ENCODE assay signal across 25 cellular contexts in the genomic region with DNA sequence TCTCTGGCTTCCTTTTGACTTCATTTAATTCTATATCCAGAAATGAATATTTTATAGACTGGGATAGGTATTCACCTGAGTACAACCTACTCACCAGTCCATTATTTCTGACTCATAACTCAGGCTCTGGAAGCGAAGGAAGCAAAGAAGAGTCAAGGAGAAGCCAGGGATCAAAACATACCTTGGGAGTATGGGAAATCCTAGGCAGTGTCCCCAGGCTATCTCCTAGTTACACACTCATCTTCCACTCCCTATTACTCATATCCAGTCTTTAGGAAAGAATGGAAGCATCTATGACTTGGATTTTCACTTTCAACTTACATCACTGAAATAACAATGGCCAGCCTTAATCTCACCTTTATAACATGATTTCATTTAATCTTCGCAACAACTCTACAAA.
"Had no signal": no experiment of that assay in that cellular context is flagged by ENCODE, and none has a peak within 500 bp of the region (broad histone marks: within the 10 kb centered on the region; RNA-seq: fewer than 3 reads in every experiment).

No MANE protein-coding gene starts in this region.

- H3K9me3 ChIP-seq: body of pancreas, gastrocnemius medialis, thoracic aorta, upper lobe of left lung had no signal

- H3K27ac ChIP-seq: body of pancreas, gastrocnemius medialis, spleen, thoracic aorta, upper lobe of left lung had no signal

- H3K27me3 Mint-ChIP-seq: dendritic cell treated with granulocyte-macrophage colony-stimulating factor and Interleukin-4, amounts not matched to agents 40 ng/mL and 50 ng/mL, for 4 days; progenitor cell of endocrine pancreas had no signal

- H3K9me3 Mint-ChIP-seq: activated T-helper 1 cell treated with anti-CD3 and anti-CD28 coated beads, Interleukin-12 subunit alpha, Interleukin-12 subunit beta, Interleukin-2, Interleukin-4 antibody, amounts not matched to agents 30 ng/mL and 10 ng/mL and 1 ng/mL, durations not matched to agents 14 hours and 24 hours and 36 hours; dendritic cell treated with granulocyte-macrophage colony-stimulating factor and Interleukin-4, amounts not matched to agents 40 ng/mL and 50 ng/mL, for 4 days; natural killer cell treated with Interleukin-12 subunit alpha and Interleukin-12 subunit beta and Interleukin-15 and Interleukin-18, amount 100 ng/mL, for 72 hours had no signal

- H3K4me3 Mint-ChIP-seq: activated CD8-positive, alpha-beta T cell treated with anti-CD3 and anti-CD28 coated beads, Interleukin-2, amount 10 ng/mL, durations not matched to agents 7 days and 5 days; activated naive CD8-positive, alpha-beta T cell treated with anti-CD3 and anti-CD28 coated beads, Interleukin-2, amount 50 U/mL, for 24 hours; activated T-helper 1 cell treated with anti-CD3 and anti-CD28 coated beads, Interleukin-12 subunit alpha, Interleukin-12 subunit beta, Interleukin-2, Interleukin-4 antibody, amounts not matched to agents 30 ng/mL and 10 ng/mL and 1 ng/mL, durations not matched to agents 14 hours and 24 hours and 36 hours; dendritic cell treated with granulocyte-macrophage colony-stimulating factor and Interleukin-4, amounts not matched to agents 40 ng/mL and 50 ng/mL, for 4 days; memory B cell; natural killer cell treated with Interleukin-12 subunit alpha and Interleukin-12 subunit beta and Interleukin-15 and Interleukin-18, amount 100 ng/mL, for 72 hours had no signal

- H3K4me1 ChIP-seq: body of pancreas, gastrocnemius medialis, spleen, upper lobe of left lung had no signal

- H3K27ac Mint-ChIP-seq: activated CD8-positive, alpha-beta T cell treated with anti-CD3 and anti-CD28 coated beads, Interleukin-2, amount 10 ng/mL, durations not matched to agents 7 days and 5 days; activated naive CD8-positive, alpha-beta T cell treated with anti-CD3 and anti-CD28 coated beads, Interleukin-2, amount 50 U/mL, for 24 hours; activated T-helper 1 cell treated with anti-CD3 and anti-CD28 coated beads, Interleukin-12 subunit alpha, Interleukin-12 subunit beta, Interleukin-2, Interleukin-4 antibody, amounts not matched to agents 30 ng/mL and 10 ng/mL and 1 ng/mL, durations not matched to agents 14 hours and 24 hours and 36 hours; dendritic cell treated with granulocyte-macrophage colony-stimulating factor and Interleukin-4, amounts not matched to agents 40 ng/mL and 50 ng/mL, for 4 days; memory B cell; natural killer cell treated with Interleukin-12 subunit alpha and Interleukin-12 subunit beta and Interleukin-15 and Interleukin-18, amount 100 ng/mL, for 72 hours; progenitor cell of endocrine pancreas had no signal

- DNase-seq: activated CD4-positive, alpha-beta T cell treated with anti-CD3 and anti-CD28 coated beads for 1 hour; activated CD4-positive, alpha-beta T cell treated with anti-CD3 and anti-CD28 coated beads, Interleukin-2, amount 50 U/mL, for 1 hour; activated CD8-positive, alpha-beta T cell treated with anti-CD3 and anti-CD28 coated beads, Interleukin-2, amount 10 ng/mL, durations not matched to agents 7 days and 5 days; activated gamma-delta T cell; activated naive CD4-positive, alpha-beta T cell treated with anti-CD3 and anti-CD28 coated beads, Interleukin-2, amount 50 U/mL, for 16 hours; activated naive CD8-positive, alpha-beta T cell treated with anti-CD3 and anti-CD28 coated beads, Interleukin-2, amount 50 U/mL, for 24 hours; body of pancreas; caudate nucleus; effector CD4-positive, alpha-beta T cell; erythroblast; gastrocnemius medialis; hippocampal formation; left cardiac atrium; retina; spleen; stimulated activated CD4-positive, alpha-beta T cell treated with anti-CD3 and anti-CD28 coated beads, Interleukin-4, amount 100 ng/mL, for 1 hour; stimulated activated naive CD4-positive, alpha-beta T cell treated with Interleukin-2 at 50 U/mL for 16 hours; upper lobe of left lung had no signal

- FAIRE-seq: endometrium had no signal

- H3K27me3 ChIP-seq: body of pancreas, gastrocnemius medialis, spleen, upper lobe of left lung had no signal

- H3K4me3 ChIP-seq: body of pancreas, gastrocnemius medialis, spleen, thoracic aorta, upper lobe of left lung had no signal

- H3K36me3 ChIP-seq: gastrocnemius medialis, spleen, thoracic aorta, upper lobe of left lung had no signal

- H3K4me1 Mint-ChIP-seq: activated naive CD8-positive, alpha-beta T cell treated with anti-CD3 and anti-CD28 coated beads, Interleukin-2, amount 50 U/mL, for 24 hours; memory B cell had no signal

- ATAC-seq: activated CD8-positive, alpha-beta T cell treated with anti-CD3 and anti-CD28 coated beads, Interleukin-2, amount 10 ng/mL, durations not matched to agents 7 days and 5 days; activated naive CD8-positive, alpha-beta T cell treated with anti-CD3 and anti-CD28 coated beads, Interleukin-2, amount 50 U/mL, for 24 hours; body of pancreas; gastrocnemius medialis; left cardiac atrium; natural killer cell treated with Interleukin-12 subunit alpha and Interleukin-12 subunit beta and Interleukin-15 and Interleukin-18, amount 100 ng/mL, for 72 hours had no signal

- H3K36me3 Mint-ChIP-seq: natural killer cell treated with Interleukin-12 subunit alpha and Interleukin-12 subunit beta and Interleukin-15 and Interleukin-18, amount 100 ng/mL, for 72 hours had no signal
